In genomic region chr2:101850450-101850849, GRCh38 we compare ENCODE assay signal across 19 cellular contexts.
DNase-seq lines count a peak whose midpoint lies in the region; ATAC-seq and TF ChIP-seq lines count a peak whose summit lies in the region.
"Had no signal": no experiment of that assay in that cellular context is flagged by ENCODE, and none has a peak within 500 bp of the region (broad histone marks: within the 10 kb centered on the region; RNA-seq: fewer than 3 reads in every experiment).

No MANE protein-coding gene starts in this region.

- H3K4me1 Mint-ChIP-seq in CD4-positive, alpha-beta T cell (ENCODE audit: low read depth): peaks cover 12% of the 10 kb centered on the region
- H3K4me1 Mint-ChIP-seq in mesothelial cell of epicardium: peaks cover 6% of the 10 kb centered on the region

- no peaks in the 10 kb centered on the region for H3K9me2 ChIP-seq in Karpas-422 (replicated peaks; ENCODE audit: insufficient read depth, low read length)

- POLR2A ChIA-PET in CD4-positive, alpha-beta T cell (lab: Charles Lee): no interaction called here

- H3K27me3 Mint-ChIP-seq in CD4-positive, alpha-beta T cell: no peaks in the 10 kb centered on the region
- H3K27me3 Mint-ChIP-seq in mesothelial cell of epicardium (ENCODE audit: low read depth): no peaks in the 10 kb centered on the region
- H3K27me3 Mint-ChIP-seq: CD4-positive, CD25-positive, alpha-beta regulatory T cell had no signal

- no peaks in the 10 kb centered on the region for H3K9me3 Mint-ChIP-seq in CD4-positive, alpha-beta T cell
- H3K9me3 Mint-ChIP-seq in mesothelial cell of epicardium: no peaks in the 10 kb centered on the region
- H3K9me3 Mint-ChIP-seq: CD4-positive, CD25-positive, alpha-beta regulatory T cell had no signal

- H3K79me2 ChIP-seq in Karpas-422 (ENCODE audit: low read length): no peaks in the 10 kb centered on the region

- H3K27me3 ChIP-seq in CD4-positive, alpha-beta T cell (ENCODE audit: control insufficient read depth, insufficient read depth, low read length): no peaks in the 10 kb centered on the region
- no peaks in the 10 kb centered on the region for H3K27me3 ChIP-seq in Karpas-422 (ENCODE audit: low read length)
- H3K27me3 ChIP-seq in dorsolateral prefrontal cortex: no peaks in the 10 kb centered on the region

- no peak for DNase-seq in CD4-positive, alpha-beta T cell
- DNase-seq in Karpas-422 (peak; percentile 12), dorsolateral prefrontal cortex (no peak), mesothelial cell of epicardium (ENCODE audit: low spot score in 2 of 2, unreplicated experiment in 2 of 2) (no peak), NCI-H2196 treated with DMSO at 0.1 percent for 48 hours (lab: John Stamatoyannopoulos, UW; ENCODE audit: unreplicated experiment) (no peak), SKM-1 treated with dmso at 0.1 percent for 144 hours (lab: John Stamatoyannopoulos, UW; ENCODE audit: unreplicated experiment) (no peak), foreskin melanocyte (no peak)
- DNase-seq: CD4-positive, CD25-positive, alpha-beta regulatory T cell; COR-L47; DMS79 treated with DMSO at 0.1 percent for 48 hours; KG1; NCI-H1105; NCI-H146; NCI-H2029 treated with DMSO at 0.1 percent for 48 hours; NCI-H345; NCI-H524 treated with DMSO at 0.1 percent for 48 hours; PC-3; SHP77 treated with DMSO at 0.1 percent for 48 hours had no signal

- H3K36me3 Mint-ChIP-seq in CD4-positive, alpha-beta T cell (ENCODE audit: low read depth): peaks cover 97% of the 10 kb centered on the region
- peaks cover 38% of the 10 kb centered on the region for H3K36me3 Mint-ChIP-seq in mesothelial cell of epicardium

- CTCF ChIA-PET in CD4-positive, alpha-beta T cell (lab: Charles Lee): no interaction called here

- no peak for TF ChIP-seq CTCF in CD4-positive, alpha-beta T cell (IDR thresholded peaks at IDR 0.05)
- TF ChIP-seq CTCF in dorsolateral prefrontal cortex (IDR thresholded peaks at IDR 0.05 in 54 of 56, conservative IDR thresholded peaks at IDR 0.05 in 2 of 56; ENCODE audit: low read depth in 1 of 56, partially characterized antibody in 56 of 56) (no peak), mesothelial cell of epicardium (IDR thresholded peaks at IDR 0.05; ENCODE audit: unreplicated experiment) (no peak)

- no peak overlapping the region for H3K9ac ChIP-seq in Karpas-422 (ENCODE audit: low read length)

- H3K36me3 ChIP-seq in Karpas-422 (ENCODE audit: insufficient read depth, low read length): no peaks in the 10 kb centered on the region

- intact Hi-C loops in CD4-positive, alpha-beta T cell (cut with DNase I, micrococcal nuclease): no loop called here
- intact Hi-C loops in dorsolateral prefrontal cortex (cut with DNase I): no loop called here

- no peaks in the 10 kb centered on the region for H4K20me1 ChIP-seq in Karpas-422 (ENCODE audit: insufficient read depth, low read depth, low read length)

- H3K4me2 ChIP-seq in Karpas-422 (ENCODE audit: low read depth, low read length, poor library complexity, severe bottlenecking): no peak overlapping the region

- no peak overlapping the region for H3K4me3 Mint-ChIP-seq in CD4-positive, alpha-beta T cell
- no peak overlapping the region for H3K4me3 Mint-ChIP-seq in mesothelial cell of epicardium
- H3K4me3 Mint-ChIP-seq: CD4-positive, CD25-positive, alpha-beta regulatory T cell had no signal

- H3K4me1 ChIP-seq in Karpas-422 (ENCODE audit: low read length): no peaks in the 10 kb centered on the region

- H2AFZ ChIP-seq in Karpas-422 (ENCODE audit: low read length): no peak overlapping the region

- ATAC-seq in CD4-positive, alpha-beta T cell (ENCODE audit: poor library complexity): no peak
- ATAC-seq: PC-3 had no signal

- H3K4me3 ChIP-seq in Karpas-422 (ENCODE audit: low read length) (no peak overlapping the region), dorsolateral prefrontal cortex (no peak overlapping the region)
- H3K4me3 ChIP-seq: SK-N-MC had no signal

- peak overlapping the region; percentile 24 for H3K27ac Mint-ChIP-seq in CD4-positive, alpha-beta T cell
- peak overlapping the region; percentile 74 for H3K27ac Mint-ChIP-seq in mesothelial cell of epicardium
- H3K27ac Mint-ChIP-seq: CD4-positive, CD25-positive, alpha-beta regulatory T cell had no signal

- no peak overlapping the region for H3K27ac ChIP-seq in CD4-positive, alpha-beta T cell (ENCODE audit: low read depth, low read length)
- H3K27ac ChIP-seq in Karpas-422 (ENCODE audit: low read length) (no peak overlapping the region), dorsolateral prefrontal cortex (peak overlapping the region in 32 of 59 donors; percentile 1 to 77 (median 44))
- H3K27ac ChIP-seq: SK-N-MC had no signal

- H3K9me3 ChIP-seq in CD4-positive, alpha-beta T cell (ENCODE audit: control insufficient read depth, low read length): no peaks in the 10 kb centered on the region
- no peaks in the 10 kb centered on the region for H3K9me3 ChIP-seq in Karpas-422 (ENCODE audit: low read length)

Comparison
In these comparisons a context has a peak if more than half of its experiments do, and no peak if none do; other contexts are left out.
1. H3K27ac ChIP-seq: peak in dorsolateral prefrontal cortex (32 of 59); none in CD4-positive, alpha-beta T cell (single experiment) and Karpas-422 (single experiment).